In the genomic region with DNA sequence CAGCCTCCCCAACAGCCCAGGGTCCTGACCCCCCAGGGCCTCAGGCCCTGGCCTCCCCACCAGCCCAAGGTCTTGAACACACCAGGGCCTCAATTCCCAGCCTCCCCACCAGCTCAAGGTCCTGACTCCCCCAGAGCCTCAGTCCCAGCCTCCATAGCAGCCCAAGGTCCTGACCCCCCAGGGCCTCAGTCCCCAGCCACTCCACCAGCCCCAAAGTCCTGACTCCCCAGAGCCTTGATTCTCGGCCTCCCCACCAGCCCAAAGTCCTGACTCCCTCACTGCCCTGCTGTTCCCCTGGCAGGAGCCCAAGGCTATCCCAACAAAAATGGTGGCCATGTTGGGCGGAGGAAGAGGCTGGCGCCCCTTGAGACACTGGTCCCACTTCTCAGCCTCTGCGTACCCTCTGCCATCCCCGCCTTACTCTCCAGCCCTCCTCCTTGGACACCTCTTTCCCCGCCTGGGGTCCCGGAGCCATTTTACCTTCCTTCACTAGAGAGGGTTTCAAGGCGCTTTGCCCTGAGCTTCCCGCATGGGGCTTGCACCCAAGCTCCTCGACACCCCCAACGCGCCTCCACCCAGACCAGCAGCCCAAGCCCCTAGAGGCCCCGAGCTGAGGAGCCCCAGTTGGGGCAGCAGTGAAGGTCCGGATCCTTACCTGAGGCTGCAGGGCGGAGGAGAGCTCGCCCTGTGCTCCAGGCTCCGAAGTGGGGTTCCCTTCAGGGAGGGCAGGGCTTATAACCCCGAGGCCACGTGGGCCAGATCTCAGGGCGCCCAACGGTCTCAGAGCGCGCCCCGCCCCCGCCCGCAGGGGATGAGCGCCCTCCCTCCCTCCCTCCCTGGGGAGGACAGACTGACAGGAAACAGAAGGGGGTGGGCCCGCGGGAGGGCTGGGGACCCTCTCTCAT, we compare ENCODE assay signal across 8 cellular contexts. TPM values are rescaled to one million over a fixed set of nuclear protein-coding genes. Genes with fewer than 3 reads are reported as not detected.
DNase-seq lines count a peak whose midpoint lies in the region; ATAC-seq and TF ChIP-seq lines count a peak whose summit lies in the region.

No MANE protein-coding gene starts in this region.

- H3K18ac ChIP-seq in mesenchymal stem cell (ENCODE audit: low read depth in 1 of 2, low read length in 2 of 2): no peak overlapping the region

- no peak overlapping the region for H2AK5ac ChIP-seq in mesenchymal stem cell (ENCODE audit: low read length, severe bottlenecking)

- no peak overlapping the region for H3K4me3 ChIP-seq in RWPE2 (ENCODE audit: severe bottlenecking)
- H3K4me3 ChIP-seq in mesenchymal stem cell (ENCODE audit: insufficient read depth in 1 of 2, low read depth in 1 of 2, low read length in 2 of 2): no peak overlapping the region

- no peaks in the 10 kb centered on the region for H3K36me3 ChIP-seq in RWPE2 (ENCODE audit: low read depth)
- H3K36me3 ChIP-seq in mesenchymal stem cell (ENCODE audit: control insufficient read depth in 1 of 2, insufficient read depth in 2 of 2, low read depth in 1 of 2, low read length in 2 of 2): no peaks in the 10 kb centered on the region

- H3K79me1 ChIP-seq in mesenchymal stem cell (replicated peaks; ENCODE audit: low read length, poor library complexity, severe bottlenecking): no peaks in the 10 kb centered on the region

- DNase-seq in GM20000 (ENCODE audit: low spot score) (peak; percentile 78), RWPE2 (ENCODE audit: low spot score) (peak; percentile 65), mesenchymal stem cell (no peak), kidney tubule cell (ENCODE audit: low spot score) (no peak), DMS153 (lab: John Stamatoyannopoulos, UW) (no peak), cortex of kidney (lab: John Stamatoyannopoulos, UW) (no peak)
- peak; percentile 76 to 88 (median 80) for DNase-seq in activated naive CD4-positive, alpha-beta T cell (lab: John Stamatoyannopoulos, UW)
- peak; percentile 84 for DNase-seq in stimulated activated CD8-positive, alpha-beta memory T cell treated with anti-CD3 and anti-CD28 coated beads, Interleukin-7, amount 100 ng/mL, for 24 hours (ENCODE audit: low read depth)

- no peak overlapping the region for H2BK120ac ChIP-seq in mesenchymal stem cell (ENCODE audit: low read depth, low read length)

- no peak overlapping the region for H3K4me2 ChIP-seq in mesenchymal stem cell (ENCODE audit: low read length, poor library complexity, severe bottlenecking)

- H2AFZ ChIP-seq in mesenchymal stem cell (ENCODE audit: low read depth, low read length): no peak overlapping the region

- no peaks in the 10 kb centered on the region for H3K9me3 ChIP-seq in RWPE2 (ENCODE audit: severe bottlenecking)
- H3K9me3 ChIP-seq in mesenchymal stem cell (ENCODE audit: control insufficient read depth, low read length): no peaks in the 10 kb centered on the region

- H2BK15ac ChIP-seq in mesenchymal stem cell (ENCODE audit: low read depth, poor library complexity, severe bottlenecking): peak overlapping the region; percentile 30

- H2BK12ac ChIP-seq in mesenchymal stem cell (ENCODE audit: low read length in 2 of 2): no peak overlapping the region

- H3K9ac ChIP-seq in mesenchymal stem cell (ENCODE audit: low read length): no peak overlapping the region

- H3K14ac ChIP-seq in mesenchymal stem cell (ENCODE audit: low read length in 2 of 2): no peak overlapping the region

- no peaks in the 10 kb centered on the region for H3K27me3 ChIP-seq in RWPE2 (ENCODE audit: insufficient read depth, poor library complexity, severe bottlenecking)
- H3K27me3 ChIP-seq in mesenchymal stem cell (ENCODE audit: control insufficient read depth in 1 of 2, insufficient read depth in 1 of 2, low read length in 2 of 2): peaks cover 17 to 27% of the 10 kb centered on the region in 2 experiments

- no peak overlapping the region for H3K23ac ChIP-seq in mesenchymal stem cell (ENCODE audit: low read length in 2 of 2)

- no peak overlapping the region for H3K4ac ChIP-seq in mesenchymal stem cell (ENCODE audit: low read depth in 1 of 2, low read length in 2 of 2)

- WGBS in mesenchymal stem cell: 92% methylated on average over 29 of the region's 29 CpGs

- peak overlapping the region; percentile 14 for H4K8ac ChIP-seq in mesenchymal stem cell (ENCODE audit: low read length)

- H3K4me1 ChIP-seq in RWPE2 (ENCODE audit: insufficient read depth, poor library complexity, severe bottlenecking) (no peaks in the 10 kb centered on the region), mesenchymal stem cell (ENCODE audit: control insufficient read depth, insufficient read depth, low read depth, low read length) (peaks cover 5% of the 10 kb centered on the region)

- no peak overlapping the region for H3K27ac ChIP-seq in RWPE2 (ENCODE audit: poor library complexity, severe bottlenecking)
- H3K27ac ChIP-seq in mesenchymal stem cell (ENCODE audit: low read length, poor library complexity, severe bottlenecking): no peak overlapping the region

- ATAC-seq in RWPE2 (ENCODE audit: low read depth): no peak

- no peak overlapping the region for H2BK5ac ChIP-seq in mesenchymal stem cell (ENCODE audit: low read depth, low read length, poor library complexity, severe bottlenecking)

- TF ChIP-seq CTCF in GM20000 (IDR thresholded peaks at IDR 0.05; ENCODE audit: extremely low read depth, missing control alignments) (no peak), RWPE2 (IDR thresholded peaks at IDR 0.05; ENCODE audit: poor library complexity, severe bottlenecking) (no peak)

- no peak overlapping the region for H4K91ac ChIP-seq in mesenchymal stem cell (ENCODE audit: low read length)

RNA-seq across cellular contexts. Expression of a gene that starts 3.5 kb away (rescaled TPM):
- 0.23 TPM for polyA plus RNA-seq in mesenchymal stem cell (2013, experiment 1 of 2)
- 0.27 TPM for polyA plus RNA-seq in mesenchymal stem cell (2013, experiment 2 of 2)

RNA-seq across cellular contexts. Expression of a gene that starts 19.9 kb away (rescaled TPM):
- 68.0 TPM for polyA plus RNA-seq in mesenchymal stem cell (2013, experiment 1 of 2)
- 70.8 TPM for polyA plus RNA-seq in mesenchymal stem cell (2013, experiment 2 of 2)

RNA-seq across cellular contexts. Expression of a gene that starts 51.3 kb away (rescaled TPM):
- polyA plus RNA-seq in mesenchymal stem cell (2013, experiment 1 of 2): not detected
- not detected for polyA plus RNA-seq in mesenchymal stem cell (2013, experiment 2 of 2)

Comparison
In these comparisons a context has a peak if more than half of its experiments do, and no peak if none do; other contexts are left out.
1. DNase-seq: peak in GM20000 (single experiment), RWPE2 (single experiment), activated naive CD4-positive, alpha-beta T cell (4 of 4) and stimulated activated CD8-positive, alpha-beta memory T cell treated with anti-CD3 and anti-CD28 coated beads, Interleukin-7, amount 100 ng/mL, for 24 hours (single experiment); none in mesenchymal stem cell (single experiment), kidney tubule cell (single experiment), DMS153 (single experiment) and cortex of kidney (single experiment).